In the genomic region with DNA sequence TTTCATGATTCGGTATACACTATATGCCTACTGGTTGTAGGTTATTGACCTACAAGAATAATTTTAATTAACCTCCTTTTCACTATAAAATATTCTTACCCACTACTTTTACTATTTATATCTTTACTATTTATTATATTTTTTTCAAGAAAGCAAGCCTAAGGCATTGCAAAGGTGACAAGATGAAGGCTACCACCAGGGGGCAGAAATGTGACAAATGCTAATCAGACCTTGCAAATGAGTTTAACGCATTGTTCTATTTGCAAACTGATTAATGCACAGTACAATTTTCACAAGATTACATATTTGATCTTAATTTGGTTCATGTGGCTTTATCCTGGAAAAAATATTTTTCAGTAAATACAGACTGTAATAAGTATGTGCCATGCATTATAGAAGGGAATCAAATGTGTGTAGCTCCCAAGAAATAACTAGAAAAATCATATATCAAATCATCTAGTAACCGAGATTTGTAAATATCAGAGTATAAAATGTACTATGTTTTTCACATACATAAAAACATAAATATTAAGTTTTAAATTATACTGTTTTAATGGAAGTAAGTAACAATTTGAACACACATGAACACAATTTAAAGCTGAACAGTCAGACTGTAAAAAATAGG, we compare ENCODE assay signal across 8 cellular contexts.
DNase-seq lines count a peak whose midpoint lies in the region; ATAC-seq and TF ChIP-seq lines count a peak whose summit lies in the region.

No MANE protein-coding gene starts in this region.

- no peak overlapping the region for H2AFZ ChIP-seq in KMS-11 (ENCODE audit: low read depth)

- H3K36me3 ChIP-seq in KMS-11 (ENCODE audit: insufficient read depth) = no peaks in the 10 kb centered on the region
- no peaks in the 10 kb centered on the region for H3K36me3 ChIP-seq in breast epithelium

- H4K20me1 ChIP-seq in KMS-11 (ENCODE audit: insufficient read depth) = no peaks in the 10 kb centered on the region

- DNase-seq in DMS53 (lab: John Stamatoyannopoulos, UW) (peak; percentile 93), SW 1271 (lab: John Stamatoyannopoulos, UW) (peak; percentile 3 to 49), breast epithelium (ENCODE audit: low spot score in 2 of 2) (no peak), left lobe of liver (ENCODE audit: low spot score) (no peak), GDM1 (lab: John Stamatoyannopoulos, UW) (no peak)
- DNase-seq in stimulated activated CD8-positive, alpha-beta memory T cell treated with anti-CD3 and anti-CD28 coated beads, Interleukin-2, amount 100 ng/mL, for 1 hour (ENCODE audit: low read depth in 2 of 2) = peak; percentile 2 to 34

- intact Hi-C loops in breast epithelium (cut with DNase I; ENCODE audit: low total_unique reads) = no loop called here

- no peaks in the 10 kb centered on the region for H3K9me3 ChIP-seq in breast epithelium

- H3K79me2 ChIP-seq in KMS-11 (ENCODE audit: insufficient read depth, low read depth) = no peaks in the 10 kb centered on the region

- TF ChIP-seq CTCF in KMS-11 (conservative IDR thresholded peaks at IDR 0.05; ENCODE audit: low read depth, low read length) (peak; percentile 90), breast epithelium (IDR thresholded peaks at IDR 0.05) (peak; percentile 35 to 48 (median 45))

- H3K4me1 ChIP-seq in KMS-11 (ENCODE audit: low read depth, poor library complexity, severe bottlenecking) (no peaks in the 10 kb centered on the region), breast epithelium (no peaks in the 10 kb centered on the region)

- no peak overlapping the region for H3K4me3 ChIP-seq in KMS-11 (IDR thresholded peaks at IDR 0.05; ENCODE audit: insufficient read depth, low read depth, low read length)
- H3K4me3 ChIP-seq in breast epithelium = no peak overlapping the region

- TF ChIP-seq POLR2A in breast epithelium (IDR thresholded peaks at IDR 0.05) = no peak

- H3K27ac ChIP-seq in KMS-11 = no peak overlapping the region
- H3K27ac ChIP-seq in breast epithelium = no peak overlapping the region

- no peak overlapping the region for H3K9ac ChIP-seq in KMS-11

- ATAC-seq in GM19455 (IDR thresholded peaks at IDR 0.05; ENCODE audit: unreplicated experiment) = peak; percentile 73
- peak; percentile 56 for ATAC-seq in left lobe of liver

- H3K4me2 ChIP-seq in KMS-11 = no peak overlapping the region

- H3K27me3 ChIP-seq in KMS-11 (ENCODE audit: insufficient read depth, low read depth) (no peaks in the 10 kb centered on the region), breast epithelium (no peaks in the 10 kb centered on the region)

Comparison
In these comparisons a context has a peak if more than half of its experiments do, and no peak if none do; other contexts are left out.
1. DNase-seq: peak in DMS53 (single experiment), SW 1271 (2 of 2) and stimulated activated CD8-positive, alpha-beta memory T cell treated with anti-CD3 and anti-CD28 coated beads, Interleukin-2, amount 100 ng/mL, for 1 hour (2 of 2); none in breast epithelium (0 of 2), left lobe of liver (single experiment) and GDM1 (single experiment).